2 cellular contexts compared by ENCODE assay signal in the genomic region with DNA sequence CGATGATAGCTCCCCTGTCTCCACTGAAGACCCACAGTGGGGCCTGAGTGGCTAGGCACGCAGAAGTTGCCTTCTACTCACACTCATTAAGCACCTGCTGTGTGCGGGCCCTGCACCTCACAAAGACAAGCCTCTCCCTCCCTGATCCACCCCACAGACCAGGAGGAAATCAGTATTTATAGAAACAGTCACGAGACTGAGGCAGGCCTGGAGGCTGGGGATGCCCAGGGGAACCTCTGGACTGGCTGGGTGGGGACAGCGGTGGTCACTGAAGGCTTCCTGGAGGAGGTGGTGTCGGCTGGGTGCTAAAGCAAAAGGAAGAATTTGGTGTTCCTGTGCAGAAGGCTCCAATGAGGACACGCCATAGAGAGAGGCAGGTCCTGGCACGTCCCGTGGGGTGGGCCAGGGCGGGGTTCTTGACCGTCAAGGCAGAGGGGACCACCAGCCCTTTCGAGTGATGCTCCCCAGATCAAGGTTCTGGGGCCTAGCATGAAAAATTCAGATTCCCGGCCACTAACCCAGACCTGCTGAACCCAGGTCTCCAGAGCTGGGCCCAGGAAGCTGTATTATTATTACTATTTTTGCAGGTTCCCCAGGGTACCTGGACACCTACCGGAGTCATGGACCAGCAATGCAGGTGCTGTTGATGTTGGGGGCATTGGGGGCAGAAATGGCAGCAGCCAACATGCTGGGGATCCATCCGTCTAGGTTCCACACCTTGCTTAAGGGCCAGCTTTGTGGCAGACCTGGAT.
TF ChIP-seq lines count a peak whose summit lies in the region.

No MANE protein-coding gene starts in this region.

TF ChIP-seq in IMR-90, 13 proteins besides CTCF, POLR2A, EP300 and RAD21:
- TF ChIP-seq USF2 (IDR thresholded peaks at IDR 0.05; ENCODE audit: low read depth, low read length) (no peak), CEBPB (IDR thresholded peaks at IDR 0.05; ENCODE audit: low read depth, low read length) (no peak), MAZ (IDR thresholded peaks at IDR 0.05; ENCODE audit: borderline replicate concordance, low read depth, low read length) (no peak), FOS (IDR thresholded peaks at IDR 0.05; ENCODE audit: low read depth, low read length) (no peak), NFE2L2 (IDR thresholded peaks at IDR 0.05; ENCODE audit: low read depth, low read length) (no peak), MXI1 (IDR thresholded peaks at IDR 0.05; ENCODE audit: borderline replicate concordance, low read depth, low read length) (no peak), BHLHE40 (IDR thresholded peaks at IDR 0.05; ENCODE audit: low read depth, low read length) (no peak), RCOR1 (IDR thresholded peaks at IDR 0.05; ENCODE audit: insufficient replicate concordance, low read length) (no peak), RFX5 (IDR thresholded peaks at IDR 0.05; ENCODE audit: low read depth, low read length) (no peak), SMC3 (IDR thresholded peaks at IDR 0.05; ENCODE audit: low read depth, low read length) (no peak), MAFK (IDR thresholded peaks at IDR 0.05; ENCODE audit: low read depth, low read length) (no peak)

TF ChIP-seq in K562, 482 proteins besides CTCF, POLR2A, EP300 and RAD21:
- TF ChIP-seq FOS (IDR thresholded peaks at IDR 0.05; ENCODE audit: extremely low read depth, insufficient read length) (peak; percentile 13), CBFA2T3 (IDR thresholded peaks at IDR 0.05) (peak; percentile 76), ZNF311 (CRISPR knock-in tag; IDR thresholded peaks at IDR 0.05) (no peak), ZFP36 (IDR thresholded peaks at IDR 0.05; ENCODE audit: low read depth, low read length, partially characterized antibody) (peak; percentile 74)
